10 cellular contexts compared by ENCODE assay signal in the genomic region with DNA sequence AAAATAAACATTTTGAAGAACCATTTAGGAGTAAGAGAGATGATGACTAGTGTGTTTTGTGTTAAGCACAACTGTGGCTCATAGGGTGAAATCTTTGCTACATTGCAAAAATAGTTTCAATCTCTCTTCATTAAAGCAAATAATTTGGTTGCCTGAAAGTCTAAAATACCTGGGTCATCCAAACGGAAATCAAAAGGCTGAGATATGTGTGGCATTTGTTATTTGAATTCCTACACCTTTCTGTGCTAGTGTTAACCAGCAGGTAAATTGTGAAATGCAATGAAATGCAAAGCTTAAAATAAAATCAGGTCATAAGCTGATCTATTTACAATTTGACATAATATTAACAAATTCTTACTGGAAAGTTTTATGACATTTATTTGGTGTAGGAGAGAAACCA. TPM values are rescaled to one million over a fixed set of nuclear protein-coding genes. Genes with fewer than 3 reads are reported as not detected.
"Had no signal": no experiment of that assay in that cellular context is flagged by ENCODE, and none has a peak within 500 bp of the region (broad histone marks: within the 10 kb centered on the region; RNA-seq: fewer than 3 reads in every experiment).

No MANE protein-coding gene starts in this region.

- ATAC-seq: HCT116 had no signal

- DNase-seq: GM23248, GOT3, H7, HFFc6, IMR-90, KBM-7 had no signal

- H3K27ac Mint-ChIP-seq: HFFc6 had no signal

- H3K9me3 Mint-ChIP-seq: HFFc6 had no signal

- H3K9me3 ChIP-seq: HAP-1 had no signal

- H3K36me3 ChIP-seq: HAP-1 had no signal

- H3K9ac ChIP-seq: GM23248 had no signal

- H3K4me3 Mint-ChIP-seq: HFFc6 had no signal

- H3K27ac ChIP-seq: GM23248, HL-60 had no signal

- H3K4me3 ChIP-seq: GM23248, HAP-1 had no signal

RNA-seq across cellular contexts. Expression of gene SEMA3E, which starts 40.9 kb away (rescaled TPM):
- total RNA-seq: HFFc6, HT1080 had no signal
